1 cellular context compared by ENCODE assay signal in genomic region chrX:20664774-20665173, GRCh38.
TF ChIP-seq lines count a peak whose summit lies in the region.

No MANE protein-coding gene starts in this region.

TF ChIP-seq in WTC11, 78 proteins besides CTCF, POLR2A, EP300 and RAD21 (continued from another document):
- TF ChIP-seq ZNF532 (CRISPR knock-in tag; IDR thresholded peaks at IDR 0.05; ENCODE audit: borderline replicate concordance) (no peak), ZBTB43 (CRISPR knock-in tag; IDR thresholded peaks at IDR 0.05) (no peak), CREM (CRISPR knock-in tag; IDR thresholded peaks at IDR 0.05) (no peak), SP1 (CRISPR knock-in tag; conservative IDR thresholded peaks at IDR 0.05) (no peak), CDX4 (CRISPR knock-in tag; IDR thresholded peaks at IDR 0.05; ENCODE audit: borderline replicate concordance) (no peak), OVOL2 (CRISPR knock-in tag; IDR thresholded peaks at IDR 0.05; ENCODE audit: borderline replicate concordance) (no peak), TEAD1 (CRISPR knock-in tag; IDR thresholded peaks at IDR 0.05) (no peak), NR2C2 (CRISPR knock-in tag; IDR thresholded peaks at IDR 0.05) (no peak), ELF4 (CRISPR knock-in tag; IDR thresholded peaks at IDR 0.05; ENCODE audit: low read depth) (no peak), ERG (CRISPR knock-in tag; IDR thresholded peaks at IDR 0.05) (no peak), ZNF416 (CRISPR knock-in tag; IDR thresholded peaks at IDR 0.05) (no peak)
